ENCODE assay signal across 19 cellular contexts in the genomic region with DNA sequence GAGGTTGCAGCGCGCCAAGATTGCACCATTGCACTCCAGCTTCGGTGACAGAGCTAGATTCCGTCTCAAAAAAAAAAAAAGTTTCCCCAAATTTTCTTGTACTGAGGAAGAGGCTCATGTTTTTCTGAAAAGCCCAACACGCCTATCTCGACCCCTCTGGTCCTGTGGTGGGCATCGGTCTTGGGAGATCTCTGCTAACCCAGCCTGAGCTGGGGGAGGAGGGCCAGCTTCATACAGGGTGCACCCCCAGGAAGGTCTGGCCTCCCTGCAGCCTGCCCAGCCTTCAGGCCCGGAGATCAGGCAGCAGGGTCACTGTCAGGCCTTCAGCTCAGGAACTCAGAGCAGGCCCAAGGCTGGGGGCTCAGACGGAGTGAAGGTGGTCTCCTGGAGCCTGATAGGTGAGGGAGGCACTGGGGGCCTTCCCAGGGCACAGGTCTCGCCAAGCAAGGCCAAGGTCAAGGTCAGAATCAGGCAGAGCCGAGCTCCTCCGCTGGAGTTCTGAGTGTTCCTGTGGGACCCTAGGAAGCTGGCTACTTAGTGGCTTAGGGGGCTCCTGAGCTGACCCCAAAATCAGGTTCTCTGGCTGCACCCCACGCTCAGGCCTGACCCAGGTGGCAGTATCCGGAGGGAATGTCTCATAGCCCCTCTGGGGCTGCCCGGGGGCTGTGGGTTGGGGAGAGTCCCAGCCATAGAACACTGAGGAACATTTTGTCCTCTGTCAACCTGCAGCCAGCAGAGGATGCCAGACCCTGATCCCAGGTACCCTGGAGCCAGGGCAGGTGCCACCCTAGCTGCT.
"Had no signal": no experiment of that assay in that cellular context is flagged by ENCODE, and none has a peak within 500 bp of the region (broad histone marks: within the 10 kb centered on the region; RNA-seq: fewer than 3 reads in every experiment).

No MANE protein-coding gene starts in this region.

- H3K27me3 ChIP-seq: dorsolateral prefrontal cortex, gastroesophageal sphincter, heart right ventricle, neutrophil, stomach, testis had no signal

- ATAC-seq: gastroesophageal sphincter, left lobe of liver had no signal

- H3K27ac ChIP-seq: gastroesophageal sphincter, neutrophil, stomach, testis had no signal

- H3K4me3 ChIP-seq: dorsolateral prefrontal cortex, gastroesophageal sphincter, heart right ventricle, stomach, testis had no signal

- H3K36me3 ChIP-seq: gastroesophageal sphincter, heart right ventricle, neutrophil, stomach had no signal

- H3K9me3 ChIP-seq: gastroesophageal sphincter, heart right ventricle, neutrophil, stomach, testis had no signal

- DNase-seq: activated B cell treated with CpG ODN at 0.5 μM for 24 hours; activated CD4-positive, alpha-beta T cell treated with anti-CD3 and anti-CD28 coated beads, Interleukin-2, amount 10 ng/mL, durations not matched to agents 7 days and 5 days; activated CD8-positive, alpha-beta memory T cell treated with anti-CD3 and anti-CD28 coated beads for 24 hours; activated naive CD8-positive, alpha-beta T cell treated with anti-CD3 and anti-CD28 coated beads for 36 hours; anterior cingulate cortex; dorsolateral prefrontal cortex; heart right ventricle; naive B cell; stomach; SW 1271; testis had no signal

- FAIRE-seq: bronchial epithelial cell, endometrium, islet of Langerhans, TTC549, urothelium cell line had no signal
